ENCODE assay signal across 14 cellular contexts in genomic region chr19:1121395-1121794, GRCh38. TPM values are rescaled to one million over a fixed set of nuclear protein-coding genes. Genes with fewer than 3 reads are reported as not detected.
A peak's percentile ranks its signal among the peaks of the same experiment; 100 is the strongest.
DNase-seq lines count a peak whose midpoint lies in the region; ATAC-seq and TF ChIP-seq lines count a peak whose summit lies in the region.
"Had no signal": no experiment of that assay in that cellular context is flagged by ENCODE, and none has a peak within 500 bp of the region (broad histone marks: within the 10 kb centered on the region; RNA-seq: fewer than 3 reads in every experiment).

No MANE protein-coding gene starts in this region.

- H3K36me3 Mint-ChIP-seq in activated CD4-positive, alpha-beta memory T cell treated with anti-CD3 and anti-CD28 coated beads for 36 hours: peaks cover 37% of the 10 kb centered on the region
- peaks cover 46% of the 10 kb centered on the region for H3K36me3 Mint-ChIP-seq in activated CD4-positive, alpha-beta memory T cell treated with anti-CD3 and anti-CD28 coated beads, Interleukin-2, amount 10 ng/mL, durations not matched to agents 7 days and 5 days (ENCODE audit: low read depth)
- H3K36me3 Mint-ChIP-seq in T-helper 17 cell (ENCODE audit: low read depth): no peaks in the 10 kb centered on the region
- H3K36me3 Mint-ChIP-seq in endothelial cell (ENCODE audit: low read depth, unreplicated experiment): peaks cover 17% of the 10 kb centered on the region

- TF ChIP-seq POLR2A in sigmoid colon (IDR thresholded peaks at IDR 0.05): no peak

- H3K4me3 ChIP-seq in sigmoid colon: no peak overlapping the region
- H3K4me3 ChIP-seq: BLaER1, GM23248 had no signal

- no peak overlapping the region for H3K4me3 Mint-ChIP-seq in activated CD4-positive, alpha-beta memory T cell treated with anti-CD3 and anti-CD28 coated beads for 36 hours
- H3K4me3 Mint-ChIP-seq in activated CD4-positive, alpha-beta memory T cell treated with anti-CD3 and anti-CD28 coated beads, Interleukin-2, amount 10 ng/mL, durations not matched to agents 7 days and 5 days: no peak overlapping the region
- H3K4me3 Mint-ChIP-seq in T-helper 17 cell (no peak overlapping the region), endothelial cell (ENCODE audit: unreplicated experiment) (peak overlapping the region; percentile 73)

- no peak for ATAC-seq in T-helper 17 cell

- WGBS in sigmoid colon, 2 donors: 97% methylated on average over 10 of the region's 10 CpGs

- H3K27ac Mint-ChIP-seq in activated CD4-positive, alpha-beta memory T cell treated with anti-CD3 and anti-CD28 coated beads for 36 hours: peak overlapping the region; percentile 1
- H3K27ac Mint-ChIP-seq in activated CD4-positive, alpha-beta memory T cell treated with anti-CD3 and anti-CD28 coated beads, Interleukin-2, amount 10 ng/mL, durations not matched to agents 7 days and 5 days: no peak overlapping the region
- H3K27ac Mint-ChIP-seq in T-helper 17 cell: peak overlapping the region; percentile 39
- no peak overlapping the region for H3K27ac Mint-ChIP-seq in endothelial cell (ENCODE audit: unreplicated experiment)

- DNase-seq in activated CD4-positive, alpha-beta memory T cell treated with anti-CD3 and anti-CD28 coated beads for 36 hours: no peak
- no peak for DNase-seq in activated CD4-positive, alpha-beta memory T cell treated with anti-CD3 and anti-CD28 coated beads, Interleukin-2, amount 10 ng/mL, durations not matched to agents 7 days and 5 days
- DNase-seq in T-helper 17 cell (no peak), endothelial cell (ENCODE audit: low spot score) (no peak), sigmoid colon (peak; percentile 58), cerebellar cortex (ENCODE audit: low spot score) (no peak), islet precursor cell (no peak), NCI-H2171 treated with DMSO at 0.1 percent for 48 hours (lab: John Stamatoyannopoulos, UW) (no peak)
- DNase-seq: 8988T, AML-193, DMS79, GM23248, IMR-90 had no signal

- H3K27ac ChIP-seq in sigmoid colon: no peak overlapping the region
- H3K27ac ChIP-seq: BLaER1, GM23248 had no signal

- H3K27me3 Mint-ChIP-seq in activated CD4-positive, alpha-beta memory T cell treated with anti-CD3 and anti-CD28 coated beads for 36 hours: no peaks in the 10 kb centered on the region
- no peaks in the 10 kb centered on the region for H3K27me3 Mint-ChIP-seq in activated CD4-positive, alpha-beta memory T cell treated with anti-CD3 and anti-CD28 coated beads, Interleukin-2, amount 10 ng/mL, durations not matched to agents 7 days and 5 days
- H3K27me3 Mint-ChIP-seq in T-helper 17 cell (no peaks in the 10 kb centered on the region), endothelial cell (ENCODE audit: unreplicated experiment) (peaks cover 13% of the 10 kb centered on the region)

- no peaks in the 10 kb centered on the region for H3K27me3 ChIP-seq in sigmoid colon
- H3K27me3 ChIP-seq: BLaER1 had no signal

- CTCF ChIA-PET in activated CD4-positive, alpha-beta memory T cell treated with anti-CD3 and anti-CD28 coated beads for 36 hours (lab: Charles Lee): no interaction called here
- CTCF ChIA-PET in activated CD4-positive, alpha-beta memory T cell treated with anti-CD3 and anti-CD28 coated beads, Interleukin-2, amount 10 ng/mL, durations not matched to agents 7 days and 5 days (lab: Charles Lee): no interaction called here

- H3K9me3 ChIP-seq in T-helper 17 cell (ENCODE audit: control insufficient read depth, low read length, poor library complexity, severe bottlenecking) (no peaks in the 10 kb centered on the region), sigmoid colon (no peaks in the 10 kb centered on the region)
- H3K9me3 ChIP-seq: BLaER1 had no signal

- no peak for TF ChIP-seq EP300 in sigmoid colon (IDR thresholded peaks at IDR 0.05)

- intact Hi-C loops in activated CD4-positive, alpha-beta memory T cell treated with anti-CD3 and anti-CD28 coated beads for 36 hours (cut with micrococcal nuclease): no loop called here
- intact Hi-C loops in sigmoid colon (cut with DNase I): no loop called here

- peaks cover 2% of the 10 kb centered on the region for H3K4me1 Mint-ChIP-seq in activated CD4-positive, alpha-beta memory T cell treated with anti-CD3 and anti-CD28 coated beads for 36 hours (ENCODE audit: low read depth)
- peaks cover 6% of the 10 kb centered on the region for H3K4me1 Mint-ChIP-seq in activated CD4-positive, alpha-beta memory T cell treated with anti-CD3 and anti-CD28 coated beads, Interleukin-2, amount 10 ng/mL, durations not matched to agents 7 days and 5 days
- H3K4me1 Mint-ChIP-seq in T-helper 17 cell (peaks cover 5% of the 10 kb centered on the region), endothelial cell (ENCODE audit: unreplicated experiment) (no peaks in the 10 kb centered on the region)

- peaks cover 0 to 15% (median 8%) of the 10 kb centered on the region in 4 donors for H3K4me1 ChIP-seq in sigmoid colon

- H3K36me3 ChIP-seq in sigmoid colon: peaks cover 48 to 98% (median 71%) of the 10 kb centered on the region in 4 donors

- TF ChIP-seq CTCF in endothelial cell (IDR thresholded peaks at IDR 0.05; ENCODE audit: unreplicated experiment): no peak
- no peak for TF ChIP-seq CTCF in sigmoid colon (IDR thresholded peaks at IDR 0.05)

- POLR2A ChIA-PET in activated CD4-positive, alpha-beta memory T cell treated with anti-CD3 and anti-CD28 coated beads for 36 hours (lab: Charles Lee): no interaction called here
- POLR2A ChIA-PET in activated CD4-positive, alpha-beta memory T cell treated with anti-CD3 and anti-CD28 coated beads, Interleukin-2, amount 10 ng/mL, durations not matched to agents 7 days and 5 days (lab: Charles Lee): no interaction called here

- H3K9me3 Mint-ChIP-seq in activated CD4-positive, alpha-beta memory T cell treated with anti-CD3 and anti-CD28 coated beads for 36 hours: no peaks in the 10 kb centered on the region
- no peaks in the 10 kb centered on the region for H3K9me3 Mint-ChIP-seq in activated CD4-positive, alpha-beta memory T cell treated with anti-CD3 and anti-CD28 coated beads, Interleukin-2, amount 10 ng/mL, durations not matched to agents 7 days and 5 days
- H3K9me3 Mint-ChIP-seq in endothelial cell (ENCODE audit: unreplicated experiment): no peaks in the 10 kb centered on the region

RNA-seq across cellular contexts. Expression of gene GPX4, which starts 17.6 kb away (rescaled TPM):
- total RNA-seq in activated CD4-positive, alpha-beta memory T cell treated with anti-CD3 and anti-CD28 coated beads for 36 hours: 100 to 1,000 TPM; 274 to 275 TPM
- 100 to 1,000 TPM; 141 to 148 TPM for total RNA-seq in activated CD4-positive, alpha-beta memory T cell treated with anti-CD3 and anti-CD28 coated beads, Interleukin-2, amount 10 ng/mL, durations not matched to agents 7 days and 5 days
- total RNA-seq in T-helper 17 cell: 100 to 1,000 TPM; 184 to 187 TPM
- total RNA-seq in endothelial cell (ENCODE audit: unreplicated experiment): 330 TPM
- total RNA-seq in sigmoid colon: 100 to 1,000 TPM; 269 to 433 (median 371) TPM
- 100 to 1,000 TPM; 311 to 662 (median 643) TPM for polyA plus RNA-seq in sigmoid colon

RNA-seq across cellular contexts. Expression of gene POLR2E, which starts 26.2 kb away (rescaled TPM):
- total RNA-seq in activated CD4-positive, alpha-beta memory T cell treated with anti-CD3 and anti-CD28 coated beads for 36 hours: 100 to 1,000 TPM; 204 to 207 TPM
- total RNA-seq in activated CD4-positive, alpha-beta memory T cell treated with anti-CD3 and anti-CD28 coated beads, Interleukin-2, amount 10 ng/mL, durations not matched to agents 7 days and 5 days: 100 to 1,000 TPM; 116 to 120 TPM
- total RNA-seq in T-helper 17 cell (10 to 100 TPM; 63.8 to 81.4 TPM), endothelial cell (ENCODE audit: unreplicated experiment) (166 TPM), sigmoid colon (100 to 1,000 TPM in 2 of 4 donors, 10 to 100 TPM in 2; 82.0 to 203 (median 104) TPM)
- 100 to 1,000 TPM; 124 to 175 (median 133) TPM for polyA plus RNA-seq in sigmoid colon

RNA-seq across cellular contexts. Expression of gene SBNO2, which starts 52.7 kb away (rescaled TPM):
- total RNA-seq in activated CD4-positive, alpha-beta memory T cell treated with anti-CD3 and anti-CD28 coated beads for 36 hours: 100 to 1,000 TPM in 1 of 2 experiments, 10 to 100 TPM in 1; 96.9 to 110 TPM
- total RNA-seq in activated CD4-positive, alpha-beta memory T cell treated with anti-CD3 and anti-CD28 coated beads, Interleukin-2, amount 10 ng/mL, durations not matched to agents 7 days and 5 days: 10 to 100 TPM; 94.4 to 98.2 TPM
- total RNA-seq in T-helper 17 cell: 100 to 1,000 TPM in 1 of 2 donors, 10 to 100 TPM in 1; 85.4 to 106 TPM
- 46.4 TPM for total RNA-seq in endothelial cell (ENCODE audit: unreplicated experiment)
- total RNA-seq in sigmoid colon: 10 to 100 TPM in 3 of 4 donors, 1 to 10 TPM in 1; 6.8 to 91.9 (median 14.7) TPM
- 10 to 100 TPM; 11.4 to 75.0 (median 14.8) TPM for polyA plus RNA-seq in sigmoid colon

RNA-seq across cellular contexts. Expression of gene ARHGAP45, which starts 54.4 kb away (rescaled TPM):
- total RNA-seq in activated CD4-positive, alpha-beta memory T cell treated with anti-CD3 and anti-CD28 coated beads for 36 hours: 100 to 1,000 TPM; 136 to 142 TPM
- 100 to 1,000 TPM; 419 to 437 TPM for total RNA-seq in activated CD4-positive, alpha-beta memory T cell treated with anti-CD3 and anti-CD28 coated beads, Interleukin-2, amount 10 ng/mL, durations not matched to agents 7 days and 5 days
- total RNA-seq in T-helper 17 cell: 100 to 1,000 TPM; 603 to 646 TPM
- total RNA-seq in endothelial cell (ENCODE audit: unreplicated experiment): 2.4 TPM
- total RNA-seq in sigmoid colon: 10 to 100 TPM; 12.8 to 21.6 (median 18.2) TPM
- polyA plus RNA-seq in sigmoid colon: 100 to 1,000 TPM in 1 of 3 donors, 10 to 100 TPM in 2; 38.6 to 103 (median 39.0) TPM

Comparison
In these comparisons a context has a peak if more than half of its experiments do, and no peak if none do; other contexts are left out.
1. H3K27ac Mint-ChIP-seq: peak in activated CD4-positive, alpha-beta memory T cell treated with anti-CD3 and anti-CD28 coated beads for 36 hours (single experiment) and T-helper 17 cell (single experiment); none in activated CD4-positive, alpha-beta memory T cell treated with anti-CD3 and anti-CD28 coated beads, Interleukin-2, amount 10 ng/mL, durations not matched to agents 7 days and 5 days (single experiment) and endothelial cell (single experiment).